24 cellular contexts compared by ENCODE assay signal in genomic region chr21:45447821-45448220, GRCh38. TPM values are rescaled to one million over a fixed set of nuclear protein-coding genes. Genes with fewer than 3 reads are reported as not detected.
DNase-seq lines count a peak whose midpoint lies in the region; ATAC-seq, FAIRE-seq and TF ChIP-seq lines count a peak whose summit lies in the region.
"Had no signal": no experiment of that assay in that cellular context is flagged by ENCODE, and none has a peak within 500 bp of the region (broad histone marks: within the 10 kb centered on the region; RNA-seq: fewer than 3 reads in every experiment).

No MANE protein-coding gene starts in this region.

- ATAC-seq in GM18511 (IDR thresholded peaks at IDR 0.05; ENCODE audit: unreplicated experiment): no peak
- ATAC-seq: K562 had no signal

- peaks cover 28% of the 10 kb centered on the region for H3K9me3 Mint-ChIP-seq in mesothelial cell of epicardium
- peaks cover 4% of the 10 kb centered on the region for H3K9me3 Mint-ChIP-seq in activated CD4-positive, alpha-beta T cell treated with anti-CD3 and anti-CD28 coated beads, Interleukin-2, amount 10 ng/mL, durations not matched to agents 24 days and 14 days

- TF ChIP-seq CTCF in RWPE1 (conservative IDR thresholded peaks at IDR 0.05; ENCODE audit: low read depth): no peak
- no peak for TF ChIP-seq CTCF in fibroblast of mammary gland (conservative IDR thresholded peaks at IDR 0.05; ENCODE audit: control insufficient read depth, insufficient read depth, low read depth, low read length)
- no peak for TF ChIP-seq CTCF in mesothelial cell of epicardium (IDR thresholded peaks at IDR 0.05; ENCODE audit: unreplicated experiment)

- peak; percentile 9 for FAIRE-seq in HTR-8/SVneo (lab: Jason Lieb, UNC)
- FAIRE-seq: D721Med, K562 had no signal

- no peak overlapping the region for H3K4me3 ChIP-seq in fibroblast of mammary gland (ENCODE audit: control insufficient read depth, low read depth, low read length)
- H3K4me3 ChIP-seq: K562, prostate gland, testis had no signal

- no peak overlapping the region for H3K4me3 Mint-ChIP-seq in mesothelial cell of epicardium
- H3K4me3 Mint-ChIP-seq in activated CD4-positive, alpha-beta T cell treated with anti-CD3 and anti-CD28 coated beads, Interleukin-2, amount 10 ng/mL, durations not matched to agents 24 days and 14 days: no peak overlapping the region
- H3K4me3 Mint-ChIP-seq: brain, CD14-positive monocyte, naive B cell had no signal

- H3K4me1 Mint-ChIP-seq in mesothelial cell of epicardium: peaks cover 36% of the 10 kb centered on the region
- peaks cover 2% of the 10 kb centered on the region for H3K4me1 Mint-ChIP-seq in activated CD4-positive, alpha-beta T cell treated with anti-CD3 and anti-CD28 coated beads, Interleukin-2, amount 10 ng/mL, durations not matched to agents 24 days and 14 days
- H3K4me1 Mint-ChIP-seq: brain, CD14-positive monocyte, naive B cell had no signal

- no peaks in the 10 kb centered on the region for H3K27me3 Mint-ChIP-seq in mesothelial cell of epicardium (ENCODE audit: low read depth)
- H3K27me3 Mint-ChIP-seq in activated CD4-positive, alpha-beta T cell treated with anti-CD3 and anti-CD28 coated beads, Interleukin-2, amount 10 ng/mL, durations not matched to agents 24 days and 14 days: peaks cover 10% of the 10 kb centered on the region

- peak overlapping the region; percentile 96 for H3K27ac Mint-ChIP-seq in mesothelial cell of epicardium
- no peak overlapping the region for H3K27ac Mint-ChIP-seq in activated CD4-positive, alpha-beta T cell treated with anti-CD3 and anti-CD28 coated beads, Interleukin-2, amount 10 ng/mL, durations not matched to agents 24 days and 14 days
- H3K27ac Mint-ChIP-seq: brain had no signal

- DNase-seq in HTR-8/SVneo (ENCODE audit: insufficient read length, low spot score): no peak
- peak; percentile 36 for DNase-seq in RWPE1 (ENCODE audit: low spot score)
- DNase-seq in fibroblast of mammary gland (ENCODE audit: low read depth): peak; percentile 57
- DNase-seq in mesothelial cell of epicardium (ENCODE audit: low spot score in 2 of 2, unreplicated experiment in 2 of 2): no peak
- DNase-seq in activated CD4-positive, alpha-beta T cell treated with anti-CD3 and anti-CD28 coated beads, Interleukin-2, amount 10 ng/mL, durations not matched to agents 24 days and 14 days: no peak
- no peak for DNase-seq in central memory CD4-positive, alpha-beta T cell
- DNase-seq: activated CD4-positive, alpha-beta T cell treated with anti-CD3 and anti-CD28 coated beads for 4 hours; activated gamma-delta T cell; activated T-cell treated with anti-CD3 and anti-CD28 coated beads, Interleukin-2, amount 50 U/mL, for 1 hour; foreskin melanocyte; naive B cell; NCI-H1436 treated with DMSO at 0.1 percent for 48 hours; NCI-H2107; NCI-H446; NCI-H82; stimulated activated naive CD4-positive, alpha-beta T cell treated with Interleukin-2 at 50 U/mL for 16 hours; testis had no signal

- intact Hi-C loops in activated CD4-positive, alpha-beta T cell treated with anti-CD3 and anti-CD28 coated beads, Interleukin-2, amount 10 ng/mL, durations not matched to agents 24 days and 14 days (cut with micrococcal nuclease): loop anchor here (10.0 kb wide), 1 partner anchor 377 kb away; no protein-coding TSS in a partner anchor

- CTCF ChIA-PET in RWPE1 (lab: Yijun Ruan, JAX): no interaction called here

- H3K27ac ChIP-seq in RWPE1: no peak overlapping the region
- H3K27ac ChIP-seq: neutrophil, prostate gland, testis had no signal

- POLR2A ChIA-PET in RWPE1 (lab: Yijun Ruan, JAX; ENCODE audit: low non-redundant PET): no interaction called here

- H3K36me3 Mint-ChIP-seq in mesothelial cell of epicardium: peaks cover 38% of the 10 kb centered on the region
- no peaks in the 10 kb centered on the region for H3K36me3 Mint-ChIP-seq in activated CD4-positive, alpha-beta T cell treated with anti-CD3 and anti-CD28 coated beads, Interleukin-2, amount 10 ng/mL, durations not matched to agents 24 days and 14 days (ENCODE audit: low read depth)
- H3K36me3 Mint-ChIP-seq: CD14-positive monocyte, naive B cell had no signal

RNA-seq across cellular contexts. Expression of gene COL18A1, which starts 42.9 kb away (rescaled TPM):
- total RNA-seq in mesothelial cell of epicardium: 302 to 315 TPM (median 305 TPM) in 3 replicates
- total RNA-seq in activated CD4-positive, alpha-beta T cell treated with anti-CD3 and anti-CD28 coated beads, Interleukin-2, amount 10 ng/mL, durations not matched to agents 24 days and 14 days: 3.1 and 3.2 TPM in 2 replicates

Comparison
In these comparisons a context has a peak if more than half of its experiments do, and no peak if none do; other contexts are left out.
1. DNase-seq: peak in RWPE1 (single experiment) and fibroblast of mammary gland (single experiment); none in HTR-8/SVneo (single experiment), mesothelial cell of epicardium (0 of 2), activated CD4-positive, alpha-beta T cell treated with anti-CD3 and anti-CD28 coated beads, Interleukin-2, amount 10 ng/mL, durations not matched to agents 24 days and 14 days (single experiment) and central memory CD4-positive, alpha-beta T cell (single experiment).
2. RNA of gene COL18A1, which starts 42.9 kb away (total RNA-seq): 302 to 315 TPM in mesothelial cell of epicardium; 3.1 to 3.2 TPM in activated CD4-positive, alpha-beta T cell treated with anti-CD3 and anti-CD28 coated beads, Interleukin-2, amount 10 ng/mL, durations not matched to agents 24 days and 14 days; every median in the first group is over 10 times any median in the second.